ENCODE assay signal across 19 cellular contexts in genomic region chr18:75170916-75171315, GRCh38. TPM values are rescaled to one million over a fixed set of nuclear protein-coding genes. Genes with fewer than 3 reads are reported as not detected.
DNase-seq lines count a peak whose midpoint lies in the region; ATAC-seq, FAIRE-seq and TF ChIP-seq lines count a peak whose summit lies in the region.
"Had no signal": no experiment of that assay in that cellular context is flagged by ENCODE, and none has a peak within 500 bp of the region (broad histone marks: within the 10 kb centered on the region; RNA-seq: fewer than 3 reads in every experiment).

No MANE protein-coding gene starts in this region.

- DNase-seq in D721Med (ENCODE audit: insufficient read length, low spot score) (no peak), coronary artery (ENCODE audit: low spot score) (peak; percentile 49), left ventricle myocardium inferior (no peak), osteocyte (ENCODE audit: extremely low spot score, unreplicated experiment) (peak; percentile 57), osteoblast (ENCODE audit: insufficient read length, low spot score, missing footprints) (no peak), OCI-LY7 (ENCODE audit: low spot score) (no peak)
- DNase-seq: BE2C, DMS 273 treated with DMSO at 0.1 percent for 48 hours, DMS79 treated with DMSO at 0.1 percent for 48 hours, HCEC 1CT, MG63, NCI-H1417 treated with DMSO at 0.1 percent for 48 hours, NCI-H187, NCI-H2227 treated with DMSO at 0.1 percent for 48 hours, NCI-H510A, SJCRH30 had no signal

- no peak overlapping the region for H3K27ac Mint-ChIP-seq in osteocyte (ENCODE audit: unreplicated experiment)

- no peaks in the 10 kb centered on the region for H3K9me2 ChIP-seq in OCI-LY7 (ENCODE audit: insufficient read depth, low read length)

- H3K27me3 Mint-ChIP-seq in osteocyte (ENCODE audit: unreplicated experiment) = peaks cover 9% of the 10 kb centered on the region

- H3K4me3 Mint-ChIP-seq in osteocyte (ENCODE audit: unreplicated experiment) = no peak overlapping the region

- H3K36me3 ChIP-seq in left ventricle myocardium inferior (no peaks in the 10 kb centered on the region), osteoblast (ENCODE audit: insufficient read depth, low read length) (no peaks in the 10 kb centered on the region), OCI-LY7 (ENCODE audit: insufficient read depth, low read length) (no peaks in the 10 kb centered on the region)
- H3K36me3 ChIP-seq: BE2C, MG63, SJCRH30 had no signal

- no peaks in the 10 kb centered on the region for H3K36me3 Mint-ChIP-seq in osteocyte (ENCODE audit: unreplicated experiment)

- H3K4me1 ChIP-seq in left ventricle myocardium inferior = peaks cover 30% of the 10 kb centered on the region
- no peaks in the 10 kb centered on the region for H3K4me1 ChIP-seq in osteoblast (ENCODE audit: insufficient read depth, low read length)
- no peaks in the 10 kb centered on the region for H3K4me1 ChIP-seq in OCI-LY7 (ENCODE audit: insufficient read depth, low read length, poor library complexity, severe bottlenecking)
- H3K4me1 ChIP-seq: BE2C had no signal

- no TSS peak for BruUV-seq in OCI-LY7 (replicated peaks; lab: Mats Ljungman, UMichigan)

- peak; percentile 48 for FAIRE-seq in D721Med (lab: Jason Lieb, UNC)

- no peak overlapping the region for H2AFZ ChIP-seq in osteoblast (ENCODE audit: low read length)
- no peak overlapping the region for H2AFZ ChIP-seq in OCI-LY7 (ENCODE audit: low read length)

- POLR2A ChIA-PET in OCI-LY7 (lab: Charles Lee) = no interaction called here

- CTCF ChIA-PET in OCI-LY7 (lab: Charles Lee; ENCODE audit: unreplicated experiment) = no interaction called here

- no peaks in the 10 kb centered on the region for H3K27me3 ChIP-seq in left ventricle myocardium inferior (ENCODE audit: low read depth)
- H3K27me3 ChIP-seq in osteoblast (ENCODE audit: insufficient read depth, low read length) = peaks cover 2% of the 10 kb centered on the region
- H3K27me3 ChIP-seq: BE2C, MG63, SJCRH30 had no signal

- no peaks in the 10 kb centered on the region for H3K9me3 Mint-ChIP-seq in osteocyte (ENCODE audit: unreplicated experiment)

- H3K4me2 ChIP-seq in osteoblast (ENCODE audit: insufficient read depth, low read length) (no peak overlapping the region), OCI-LY7 (ENCODE audit: low read length) (no peak overlapping the region)

- H3K4me3 ChIP-seq in coronary artery (no peak overlapping the region), left ventricle myocardium inferior (peak overlapping the region; percentile 50), osteoblast (ENCODE audit: insufficient read depth, low read length) (no peak overlapping the region), OCI-LY7 (ENCODE audit: low read depth, low read length, poor library complexity, severe bottlenecking) (no peak overlapping the region)
- H3K4me3 ChIP-seq: MG63, SJCRH30 had no signal

- intact Hi-C loops in left ventricle myocardium inferior (cut with micrococcal nuclease) = no loop called here
- intact Hi-C loops in OCI-LY7 (cut with micrococcal nuclease; ENCODE audit: unreplicated experiment) = no loop called here

- H3K27ac ChIP-seq in coronary artery = peak overlapping the region in 1 of 2 donors; percentile 5
- peak overlapping the region; percentile 89 for H3K27ac ChIP-seq in left ventricle myocardium inferior (replicated peaks)
- H3K27ac ChIP-seq in osteoblast (ENCODE audit: low read depth, low read length) = no peak overlapping the region
- H3K27ac ChIP-seq in OCI-LY7 (ENCODE audit: low read depth, low read length, poor library complexity, severe bottlenecking) = no peak overlapping the region
- H3K27ac ChIP-seq: RWPE1, SJCRH30 had no signal

- H3K9me3 ChIP-seq in left ventricle myocardium inferior (replicated peaks) = no peaks in the 10 kb centered on the region
- H3K9me3 ChIP-seq in osteoblast (ENCODE audit: low read depth, low read length) = no peaks in the 10 kb centered on the region
- no peaks in the 10 kb centered on the region for H3K9me3 ChIP-seq in OCI-LY7 (ENCODE audit: low read length)
- H3K9me3 ChIP-seq: BE2C, MG63, SJCRH30 had no signal

- H4K20me1 ChIP-seq in osteoblast (ENCODE audit: insufficient read depth, low read length) (no peaks in the 10 kb centered on the region), OCI-LY7 (ENCODE audit: insufficient read depth, low read length) (no peaks in the 10 kb centered on the region)

- ATAC-seq in HG03025 (IDR thresholded peaks at IDR 0.05; ENCODE audit: low FRiP score, unreplicated experiment) = no peak
- no peak for ATAC-seq in GM18517 (IDR thresholded peaks at IDR 0.05; ENCODE audit: unreplicated experiment)

- H3K79me2 ChIP-seq in osteoblast (ENCODE audit: insufficient read depth, low read length) (no peaks in the 10 kb centered on the region), OCI-LY7 (ENCODE audit: insufficient read depth, low read depth, low read length) (no peaks in the 10 kb centered on the region)

- no peaks in the 10 kb centered on the region for H3K4me1 Mint-ChIP-seq in osteocyte (ENCODE audit: unreplicated experiment)

- TF ChIP-seq CTCF in D721Med (IDR thresholded peaks at IDR 0.05; ENCODE audit: insufficient read depth, missing control alignments) = no peak
- no peak for TF ChIP-seq CTCF in coronary artery (IDR thresholded peaks at IDR 0.05)
- TF ChIP-seq CTCF in left ventricle myocardium inferior (IDR thresholded peaks at IDR 0.05; ENCODE audit: borderline replicate concordance) = no peak
- no peak for TF ChIP-seq CTCF in osteocyte (IDR thresholded peaks at IDR 0.05)
- no peak for TF ChIP-seq CTCF in osteoblast (IDR thresholded peaks at IDR 0.05; ENCODE audit: extremely low read depth, low read depth, low read length)
- no peak for TF ChIP-seq CTCF in OCI-LY7 (conservative IDR thresholded peaks at IDR 0.05; ENCODE audit: low read length)

RNA-seq across cellular contexts. Expression of gene PTGR3, which starts 38.0 kb away (rescaled TPM):
- total RNA-seq in left ventricle myocardium inferior (77.3 TPM), osteocyte (17.7 and 19.7 TPM in 2 replicates), osteoblast (8.3 and 10.3 TPM in 2 replicates), OCI-LY7 (2022) (14.9 and 16.6 TPM in 2 replicates)
- 1.8 and 3.0 TPM in 2 replicates for total RNA-seq in OCI-LY7 (2014; rRNA removed; shearing (Covaris generic))

RNA-seq across cellular contexts. Expression of gene TSHZ1, which starts 39.7 kb away (rescaled TPM):
- total RNA-seq in left ventricle myocardium inferior (24.6 TPM), osteocyte (12.2 and 13.3 TPM in 2 replicates), osteoblast (8.5 and 10.5 TPM in 2 replicates), OCI-LY7 (2022) (9.5 and 10.5 TPM in 2 replicates)
- 4.6 and 5.9 TPM in 2 replicates for total RNA-seq in OCI-LY7 (2014; rRNA removed; shearing (Covaris generic))

Comparison
In these comparisons a context has a peak if more than half of its experiments do, and no peak if none do; other contexts are left out.
1. DNase-seq: peak in coronary artery (single experiment) and osteocyte (single experiment); none in D721Med (single experiment), left ventricle myocardium inferior (single experiment), osteoblast (single experiment) and OCI-LY7 (single experiment).